In genomic region chr21:18801468-18801867, GRCh38 we compare ENCODE assay signal across 14 cellular contexts.
DNase-seq lines count a peak whose midpoint lies in the region; ATAC-seq and TF ChIP-seq lines count a peak whose summit lies in the region.
"Had no signal": no experiment of that assay in that cellular context is flagged by ENCODE, and none has a peak within 500 bp of the region (broad histone marks: within the 10 kb centered on the region; RNA-seq: fewer than 3 reads in every experiment).

No MANE protein-coding gene starts in this region.

- 53 to 80% (median 72%) methylated on average over 1 of the region's 1 CpG for WGBS in stomach, 5 donors
- 63% methylated on average over 1 of the region's 1 CpG for WGBS in right lobe of liver (ENCODE audit: insufficient coverage, low coverage, low lambda C conversion rate, missing lambda C conversion rate)

- H3K4me1 ChIP-seq in stomach, result no peaks in the 10 kb centered on the region
- no peaks in the 10 kb centered on the region for H3K4me1 ChIP-seq in right lobe of liver

- DNase-seq in Right ventricle myocardium superior (no peak), left cardiac atrium (no peak), NCI-H524 (lab: John Stamatoyannopoulos, UW) (peak; percentile 14 to 61), astrocyte of the hippocampus (ENCODE audit: low read depth, low spot score) (peak; percentile 3), stomach (peak; percentile 27), caudate nucleus (lab: John Stamatoyannopoulos, UW) (no peak), right lobe of liver (no peak)
- DNase-seq: activated naive CD8-positive, alpha-beta T cell treated with anti-CD3 and anti-CD28 coated beads, Interleukin-2, amount 50 U/mL, for 24 hours; NCI-H1930; stimulated activated CD4-positive, alpha-beta T cell treated with anti-CD3 and anti-CD28 coated beads, Interleukin-15, amount 100 ng/mL, for 24 hours; stimulated activated naive CD4-positive, alpha-beta T cell had no signal

- H3K27ac ChIP-seq in stomach, result no peak overlapping the region
- no peak overlapping the region for H3K27ac ChIP-seq in caudate nucleus (ENCODE audit: low read depth, low read length)
- no peak overlapping the region for H3K27ac ChIP-seq in right lobe of liver
- H3K27ac ChIP-seq: epithelial cell of prostate had no signal

- H3K9me3 ChIP-seq in stomach, result peaks cover 0 to 14% (median 4%) of the 10 kb centered on the region in 4 donors
- H3K9me3 ChIP-seq in right lobe of liver, result no peaks in the 10 kb centered on the region

- H3K27me3 ChIP-seq in stomach (no peaks in the 10 kb centered on the region), right lobe of liver (no peaks in the 10 kb centered on the region)

- TF ChIP-seq CTCF in stomach (IDR thresholded peaks at IDR 0.05), result peak in 4 of 7 experiments; percentile 23 to 28 (median 25)
- TF ChIP-seq CTCF in right lobe of liver (IDR thresholded peaks at IDR 0.05), result no peak

- ATAC-seq in Right ventricle myocardium superior (ENCODE audit: poor library complexity) (peak; percentile 55), left cardiac atrium (no peak), GM21360 (IDR thresholded peaks at IDR 0.05; ENCODE audit: unreplicated experiment) (no peak), right lobe of liver (no peak)
- ATAC-seq: activated naive CD8-positive, alpha-beta T cell treated with anti-CD3 and anti-CD28 coated beads, Interleukin-2, amount 50 U/mL, for 24 hours; natural killer cell treated with Interleukin-12 subunit alpha and Interleukin-12 subunit beta and Interleukin-15 and Interleukin-18, amount 100 ng/mL, for 72 hours had no signal

- H3K36me3 ChIP-seq in stomach (no peaks in the 10 kb centered on the region), right lobe of liver (no peaks in the 10 kb centered on the region)

- H3K4me3 ChIP-seq in stomach (no peak overlapping the region), right lobe of liver (no peak overlapping the region)

- no peak for TF ChIP-seq EP300 in stomach (IDR thresholded peaks at IDR 0.05)

- intact Hi-C loops in Right ventricle myocardium superior (cut with DNase I), result no loop called here
- intact Hi-C loops in left cardiac atrium (cut with DNase I), result no loop called here
- intact Hi-C loops in stomach (cut with DNase I; ENCODE audit: low total_unique reads), result no loop called here
- intact Hi-C loops in right lobe of liver (cut with DNase I), result no loop called here

- no peak for TF ChIP-seq POLR2A in stomach (IDR thresholded peaks at IDR 0.05)
- no peak for TF ChIP-seq POLR2A in right lobe of liver (IDR thresholded peaks at IDR 0.05)

Comparison
In these comparisons a context has a peak if more than half of its experiments do, and no peak if none do; other contexts are left out.
1. DNase-seq: peak in NCI-H524 (2 of 2), astrocyte of the hippocampus (single experiment) and stomach (single experiment); none in Right ventricle myocardium superior (single experiment), left cardiac atrium (single experiment), caudate nucleus (0 of 61) and right lobe of liver (0 of 3).
2. CTCF ChIP-seq: peak in stomach (4 of 7); none in right lobe of liver (0 of 4).